ENCODE assay signal across 1 cellular context in the genomic region with DNA sequence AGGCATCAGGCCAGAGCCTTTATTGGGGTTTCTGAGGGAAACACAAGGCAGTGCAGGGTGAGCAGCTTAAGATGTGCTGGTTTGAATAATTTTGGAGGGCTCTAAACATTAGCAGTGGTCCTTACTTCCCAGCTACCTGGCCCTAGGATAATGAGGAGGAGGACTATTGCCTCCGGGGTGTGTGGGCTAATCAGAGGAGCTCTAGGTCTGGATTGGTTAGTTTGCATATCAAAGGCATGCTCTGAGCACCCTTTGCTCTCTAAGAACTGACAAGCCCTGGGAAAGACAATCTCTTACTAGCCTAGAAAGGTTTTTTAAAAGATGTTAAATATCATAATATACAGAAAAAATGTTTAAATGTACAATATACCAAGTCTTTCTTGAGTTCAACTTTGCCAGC.
TF ChIP-seq lines count a peak whose summit lies in the region.

No MANE protein-coding gene starts in this region.

TF ChIP-seq in H1, 55 proteins besides CTCF, POLR2A, EP300 and RAD21:
- no peak for TF ChIP-seq TAF1 (IDR thresholded peaks at IDR 0.05; ENCODE audit: low read depth, low read length)
- TF ChIP-seq SAP30 (IDR thresholded peaks at IDR 0.05; ENCODE audit: insufficient read depth, insufficient replicate concordance, low read length): no peak
- no peak for TF ChIP-seq CBX8 (IDR thresholded peaks at IDR 0.05; ENCODE audit: borderline replicate concordance, low read depth, low read length)
- TF ChIP-seq POLR2AphosphoS5 (IDR thresholded peaks at IDR 0.05; ENCODE audit: low read depth, low read length): no peak
- TF ChIP-seq POU5F1 (IDR thresholded peaks at IDR 0.05; ENCODE audit: low read depth, low read length): peak; percentile 13; the same call in 1 of the 2 replicates
- TF ChIP-seq HDAC2 (IDR thresholded peaks at IDR 0.05; ENCODE audit: borderline replicate concordance in 1 of 2, low read depth in 2 of 2, low read length in 2 of 2): no peak
- TF ChIP-seq EZH2 (IDR thresholded peaks at IDR 0.05; ENCODE audit: low read depth, low read length, severe bottlenecking): no peak
- TF ChIP-seq KDM4A (IDR thresholded peaks at IDR 0.05; ENCODE audit: low read depth, low read length, severe bottlenecking): no peak
- TF ChIP-seq TBP (IDR thresholded peaks at IDR 0.05; ENCODE audit: low read depth, low read length): no peak
- peak; percentile 66 for TF ChIP-seq NANOG (IDR thresholded peaks at IDR 0.05; ENCODE audit: insufficient read depth, low read depth, low read length, poor library complexity, severe bottlenecking)
- no peak for TF ChIP-seq RBBP5 (IDR thresholded peaks at IDR 0.05; ENCODE audit: borderline replicate concordance, low read depth, low read length)
- no peak for TF ChIP-seq CHD1 (IDR thresholded peaks at IDR 0.05; ENCODE audit: low read depth, low read length)
- TF ChIP-seq, protein P1, sequence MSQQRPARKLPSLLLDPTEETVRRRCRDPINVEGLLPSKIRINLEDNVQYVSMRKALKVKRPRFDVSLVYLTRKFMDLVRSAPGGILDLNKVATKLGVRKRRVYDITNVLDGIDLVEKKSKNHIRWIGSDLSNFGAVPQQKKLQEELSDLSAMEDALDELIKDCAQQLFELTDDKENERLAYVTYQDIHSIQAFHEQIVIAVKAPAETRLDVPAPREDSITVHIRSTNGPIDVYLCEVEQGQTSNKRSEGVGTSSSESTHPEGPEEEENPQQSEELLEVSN (IDR thresholded peaks at IDR 0.05): no peak
